In the genomic region with DNA sequence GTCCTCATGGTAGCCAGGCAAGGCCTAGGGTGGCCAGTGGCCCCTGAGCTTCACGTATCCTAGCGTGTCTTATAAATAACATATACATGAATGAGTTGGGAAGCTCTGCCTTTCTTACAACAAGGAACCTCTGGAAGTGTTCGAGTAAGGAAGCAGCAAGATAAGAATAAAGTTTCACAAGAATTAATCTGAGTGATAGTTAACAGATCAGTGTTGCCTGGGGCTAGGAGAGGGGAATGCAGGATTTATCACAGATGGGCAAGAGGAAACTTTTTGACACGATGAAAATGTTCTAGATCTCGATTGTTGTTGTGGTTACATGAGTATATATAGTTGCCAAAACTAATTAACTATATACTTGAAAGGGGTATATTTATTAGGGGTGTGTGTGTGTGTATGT, we compare ENCODE assay signal across 24 cellular contexts.
A peak's percentile ranks its signal among the peaks of the same experiment; 100 is the strongest.
DNase-seq lines count a peak whose midpoint lies in the region; ATAC-seq and TF ChIP-seq lines count a peak whose summit lies in the region.
"Had no signal": no experiment of that assay in that cellular context is flagged by ENCODE, and none has a peak within 500 bp of the region (broad histone marks: within the 10 kb centered on the region; RNA-seq: fewer than 3 reads in every experiment).

No MANE protein-coding gene starts in this region.

- POLR2A ChIA-PET in PC-9 (lab: Charles Lee; ENCODE audit: unreplicated experiment): no interaction called here

- H3K79me2 ChIP-seq in PC-9 (ENCODE audit: low read depth): no peaks in the 10 kb centered on the region

- peaks cover 5% of the 10 kb centered on the region for H3K36me3 Mint-ChIP-seq in nephron progenitor cell (ENCODE audit: low read depth)
- H3K36me3 Mint-ChIP-seq: CD14-positive monocyte; CD4-positive, alpha-beta memory T cell; CD4-positive, CD25-positive, alpha-beta regulatory T cell; CD8-positive, alpha-beta memory T cell had no signal

- H3K9me3 ChIP-seq in PC-9 (ENCODE audit: insufficient read depth, low read depth): no peaks in the 10 kb centered on the region
- H3K9me3 ChIP-seq: BE2C, BLaER1 had no signal

- no peaks in the 10 kb centered on the region for H3K27me3 ChIP-seq in PC-9 (ENCODE audit: insufficient read depth, low read depth)
- H3K27me3 ChIP-seq: BLaER1 had no signal

- H3K4me2 ChIP-seq in PC-9: no peak overlapping the region
- H3K4me2 ChIP-seq: BLaER1 had no signal

- H3K27ac Mint-ChIP-seq in nephron progenitor cell: peak overlapping the region; percentile 10
- H3K27ac Mint-ChIP-seq: CD14-positive monocyte; CD4-positive, alpha-beta memory T cell; CD4-positive, CD25-positive, alpha-beta regulatory T cell; CD8-positive, alpha-beta memory T cell had no signal

- no peaks in the 10 kb centered on the region for H4K20me1 ChIP-seq in PC-9 (ENCODE audit: insufficient read depth)
- H4K20me1 ChIP-seq: BLaER1 had no signal

- CTCF ChIA-PET in PC-9 (lab: Charles Lee): no interaction called here

- no peak overlapping the region for H3K4me3 ChIP-seq in PC-9
- H3K4me3 ChIP-seq: BLaER1, GM12878 had no signal

- peaks cover 3% of the 10 kb centered on the region for H3K27me3 Mint-ChIP-seq in nephron progenitor cell (ENCODE audit: low read depth, poor library complexity)
- H3K27me3 Mint-ChIP-seq: CD4-positive, alpha-beta memory T cell had no signal

- H3K36me3 ChIP-seq in PC-9 (ENCODE audit: low read depth): no peaks in the 10 kb centered on the region
- H3K36me3 ChIP-seq: BE2C, BLaER1 had no signal

- H3K4me1 ChIP-seq in PC-9 (replicated peaks; ENCODE audit: insufficient read depth): no peaks in the 10 kb centered on the region
- H3K4me1 ChIP-seq: BE2C, BLaER1 had no signal

- H3F3A ChIP-seq in PC-9 (ENCODE audit: insufficient read depth, low read depth): no peaks in the 10 kb centered on the region

- no TSS peak for BruUV-seq in PC-9 (replicated peaks; lab: Mats Ljungman, UMichigan)

- no peak for ATAC-seq in GM18519 (IDR thresholded peaks at IDR 0.05; ENCODE audit: low FRiP score, unreplicated experiment)
- ATAC-seq: GM12878 had no signal

- no peaks in the 10 kb centered on the region for H3K9me2 ChIP-seq in PC-9 (ENCODE audit: insufficient read depth)

- DNase-seq in NCI-H226 (peak; percentile 28), amniotic epithelial cell (ENCODE audit: low read depth) (peak; percentile 68), nephron progenitor cell (no peak), PC-9 (no peak), cerebellar cortex (ENCODE audit: low spot score) (no peak)
- DNase-seq: 8988T; ACHN; BE2C; C1 segment of cervical spinal cord; CD4-positive, alpha-beta memory T cell; CD4-positive, CD25-positive, alpha-beta regulatory T cell; CD8-positive, alpha-beta memory T cell; COR-L47; DMS 273 treated with DMSO at 0.1 percent for 48 hours; DMS153; DMS53; DMS79; DND-41; EL; GDM1 had no signal

- H3K4me1 Mint-ChIP-seq in nephron progenitor cell: peaks cover 24% of the 10 kb centered on the region
- H3K4me1 Mint-ChIP-seq: CD14-positive monocyte; CD4-positive, alpha-beta memory T cell; CD4-positive, CD25-positive, alpha-beta regulatory T cell; CD8-positive, alpha-beta memory T cell had no signal

- no peak overlapping the region for H3K27ac ChIP-seq in PC-9
- H3K27ac ChIP-seq: BLaER1 had no signal

- TF ChIP-seq CTCF in nephron progenitor cell (IDR thresholded peaks at IDR 0.05) (no peak), PC-9 (conservative IDR thresholded peaks at IDR 0.05) (no peak)

- no peaks in the 10 kb centered on the region for H3K9me3 Mint-ChIP-seq in nephron progenitor cell
- H3K9me3 Mint-ChIP-seq: CD14-positive monocyte; CD4-positive, alpha-beta memory T cell; CD4-positive, CD25-positive, alpha-beta regulatory T cell; CD8-positive, alpha-beta memory T cell had no signal

- no peak overlapping the region for H3K4me3 Mint-ChIP-seq in nephron progenitor cell
- H3K4me3 Mint-ChIP-seq: CD14-positive monocyte; CD4-positive, alpha-beta memory T cell; CD4-positive, CD25-positive, alpha-beta regulatory T cell; CD8-positive, alpha-beta memory T cell had no signal

- no peak overlapping the region for H2AFZ ChIP-seq in PC-9

- intact Hi-C loops in PC-9 (cut with micrococcal nuclease; ENCODE audit: unreplicated experiment): no loop called here

Comparison
In these comparisons a context has a peak if more than half of its experiments do, and no peak if none do; other contexts are left out.
1. DNase-seq: peak in NCI-H226 (single experiment) and amniotic epithelial cell (single experiment); none in nephron progenitor cell (single experiment), PC-9 (0 of 2) and cerebellar cortex (single experiment).